Comparison of ENCODE assay signal across 8 cellular contexts in the genomic region with DNA sequence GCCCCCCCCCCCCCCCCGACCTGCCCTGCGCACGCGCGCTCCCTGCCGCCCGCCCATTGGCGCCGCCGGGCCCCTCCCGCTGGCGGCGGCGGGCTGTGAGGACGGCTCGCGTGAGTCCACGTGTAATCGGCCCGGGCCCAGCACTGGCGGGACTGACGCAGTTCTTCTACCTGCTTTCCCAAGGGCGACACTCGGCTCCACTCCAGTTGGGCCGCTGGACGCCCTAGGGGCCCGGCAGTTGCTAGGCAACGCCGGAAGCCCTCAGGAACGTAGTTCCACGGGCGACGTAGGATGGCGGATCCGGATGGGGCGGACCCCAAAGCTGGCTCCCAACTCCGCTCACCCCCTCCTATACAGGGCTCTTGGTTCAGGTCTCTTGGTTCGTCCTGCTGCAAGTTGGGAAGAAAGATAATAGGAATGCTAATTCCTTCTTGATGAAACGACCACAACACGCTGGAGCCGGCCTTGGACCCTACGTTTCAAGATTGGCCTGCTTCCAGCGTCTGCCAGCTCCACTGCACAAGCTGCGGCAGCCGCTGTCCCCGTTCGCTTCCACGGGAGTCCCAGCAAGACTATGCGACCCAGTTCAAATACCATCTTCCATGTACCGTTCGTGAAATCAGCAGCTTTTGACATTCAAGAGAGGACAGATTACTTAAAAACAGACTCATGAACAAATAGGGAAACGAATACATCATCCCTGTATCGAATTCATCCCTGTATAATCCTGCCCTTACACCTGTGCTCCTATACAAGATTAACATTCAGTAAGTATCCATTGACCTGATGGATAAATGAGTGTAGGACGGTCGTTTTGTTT. TPM values are rescaled to one million over a fixed set of nuclear protein-coding genes. Genes with fewer than 3 reads are reported as not detected.
DNase-seq lines count a peak whose midpoint lies in the region; ATAC-seq, FAIRE-seq and TF ChIP-seq lines count a peak whose summit lies in the region.

No MANE protein-coding gene starts in this region.

- DNase-seq in D721Med (ENCODE audit: insufficient read length, low spot score) = peak; percentile 82
- peak in 74 of 76 experiments; percentile 33 to 89 (median 73) for DNase-seq in HUDEP-2 (lab: John Stamatoyannopoulos, UW; ENCODE audit: unreplicated experiment in 76 of 76)
- DNase-seq in NT2/D1 (ENCODE audit: low read depth, low spot score) = peak; percentile 70
- DNase-seq in activated T-cell treated with anti-CD3 and anti-CD28 coated beads for 1 hour (ENCODE audit: low read depth) = peak; percentile 62
- peak; percentile 83 for DNase-seq in epithelial cell of esophagus (ENCODE audit: low read depth)
- peak; percentile 60 to 64 for DNase-seq in stimulated activated CD8-positive, alpha-beta memory T cell treated with anti-CD3 and anti-CD28 coated beads, Interleukin-2, amount 100 ng/mL, for 48 hours (ENCODE audit: low read depth in 2 of 2)

- peaks cover 4% of the 10 kb centered on the region for H3K4me1 ChIP-seq in NT2/D1 (ENCODE audit: insufficient read depth, insufficient read length)
- peaks cover 31% of the 10 kb centered on the region for H3K4me1 ChIP-seq in mononuclear cell (ENCODE audit: insufficient read depth, low read length)

- peak overlapping the region; percentile 80 for H3K9ac ChIP-seq in NT2/D1 (ENCODE audit: insufficient read length, low read depth)

- H3K27me3 ChIP-seq in NT2/D1 (ENCODE audit: insufficient read depth, insufficient read length) (no peaks in the 10 kb centered on the region), mononuclear cell (ENCODE audit: insufficient read depth, low read length) (no peaks in the 10 kb centered on the region)

- H3K9me3 ChIP-seq in NT2/D1 (ENCODE audit: insufficient read depth, low read length) (no peaks in the 10 kb centered on the region), mononuclear cell (ENCODE audit: low read depth, low read length) (no peaks in the 10 kb centered on the region)

- H3K4me3 ChIP-seq in NT2/D1 (ENCODE audit: insufficient read length, low read depth) (peak overlapping the region; percentile 59), epithelial cell of esophagus (ENCODE audit: low read length) (peak overlapping the region; percentile 84), mononuclear cell (ENCODE audit: low read length) (peak overlapping the region; percentile 90)

- no peak for FAIRE-seq in D721Med (lab: Jason Lieb, UNC)

- TF ChIP-seq CTCF in D721Med (IDR thresholded peaks at IDR 0.05; ENCODE audit: insufficient read depth, missing control alignments) (no peak), epithelial cell of esophagus (IDR thresholded peaks at IDR 0.05; ENCODE audit: insufficient read depth, low read depth, low read length, missing control alignments) (no peak)

- H3K36me3 ChIP-seq in NT2/D1 (ENCODE audit: insufficient read depth, insufficient read length, low read length) = peaks cover 23% of the 10 kb centered on the region

- ATAC-seq in GM21423 (IDR thresholded peaks at IDR 0.05; ENCODE audit: unreplicated experiment) = peak; percentile 85

RNA-seq across cellular contexts. Expression of a gene that starts 0.4 kb away (rescaled TPM):
- total RNA-seq in mononuclear cell = 31.3 TPM

RNA-seq across cellular contexts. Expression of a gene that starts 25.0 kb away (rescaled TPM):
- total RNA-seq in mononuclear cell = 55.2 TPM

Comparison
In these comparisons a context has a peak if more than half of its experiments do, and no peak if none do; other contexts are left out.
1. Peak in every context shown above with its lines: DNase-seq, ATAC-seq and H3K4me3 ChIP-seq.